In genomic region chr5:14040542-14040941, GRCh38 we compare ENCODE assay signal across 24 cellular contexts.
A peak's percentile ranks its signal among the peaks of the same experiment; 100 is the strongest.
DNase-seq lines count a peak whose midpoint lies in the region; ATAC-seq lines count a peak whose summit lies in the region.
"Had no signal": no experiment of that assay in that cellular context is flagged by ENCODE, and none has a peak within 500 bp of the region (broad histone marks: within the 10 kb centered on the region; RNA-seq: fewer than 3 reads in every experiment).

No MANE protein-coding gene starts in this region.

- no peak overlapping the region for H2BK120ac ChIP-seq in mesenchymal stem cell (ENCODE audit: low read depth, low read length)

- H3K4me3 ChIP-seq in mesenchymal stem cell (ENCODE audit: insufficient read depth in 1 of 2, low read depth in 1 of 2, low read length in 2 of 2): no peak overlapping the region
- H3K4me3 ChIP-seq: BLaER1, lung, mucosa of descending colon, tibial nerve had no signal

- no peak overlapping the region for H3K4me2 ChIP-seq in mesenchymal stem cell (ENCODE audit: low read length, poor library complexity, severe bottlenecking)
- H3K4me2 ChIP-seq: BLaER1 had no signal

- peak overlapping the region in 1 of 2 experiments; percentile 1 for H3K4ac ChIP-seq in mesenchymal stem cell (ENCODE audit: low read depth in 1 of 2, low read length in 2 of 2)

- H2BK12ac ChIP-seq in mesenchymal stem cell (ENCODE audit: low read length in 2 of 2): no peak overlapping the region

- H3K9ac ChIP-seq in mesenchymal stem cell (ENCODE audit: low read length): no peak overlapping the region
- H3K9ac ChIP-seq: BLaER1 had no signal

- H3K9me3 ChIP-seq in mesenchymal stem cell (ENCODE audit: control insufficient read depth, low read length): no peaks in the 10 kb centered on the region
- H3K9me3 ChIP-seq: BLaER1, mucosa of descending colon, tibial nerve had no signal

- H2AFZ ChIP-seq in mesenchymal stem cell (ENCODE audit: low read depth, low read length): no peak overlapping the region

- ATAC-seq in HG03469 (IDR thresholded peaks at IDR 0.05; ENCODE audit: unreplicated experiment): no peak
- ATAC-seq: activated naive CD8-positive, alpha-beta T cell treated with anti-CD3 and anti-CD28 coated beads, Interleukin-2, amount 50 U/mL, for 24 hours; activated T-cell treated with anti-CD3 and anti-CD28 coated beads, Interleukin-2, amount 50 U/mL, for 72 hours; HCT116; mucosa of descending colon; natural killer cell treated with Interleukin-12 subunit alpha and Interleukin-12 subunit beta and Interleukin-15 and Interleukin-18, amount 100 ng/mL, for 72 hours; WTC11 had no signal

- DNase-seq in D341Med (ENCODE audit: low spot score) (peak; percentile 65), LHCN-M2 (ENCODE audit: low read depth) (peak; percentile 41), SK-N-DZ (ENCODE audit: low spot score) (peak; percentile 21), mesenchymal stem cell (no peak), NCI-H69 (lab: John Stamatoyannopoulos, UW) (no peak)
- no peak for DNase-seq in activated CD8-positive, alpha-beta memory T cell treated with anti-CD3 and anti-CD28 coated beads for 24 hours
- DNase-seq: activated CD4-positive, alpha-beta T cell treated with anti-CD3 and anti-CD28 coated beads, Interleukin-2, amount 10 ng/mL, durations not matched to agents 7 days and 5 days; activated naive CD4-positive, alpha-beta T cell; activated naive CD8-positive, alpha-beta T cell treated with anti-CD3 and anti-CD28 coated beads, Interleukin-2, amount 50 U/mL, for 24 hours; activated T-cell treated with anti-CD3 and anti-CD28 coated beads, Interleukin-2, amount 50 U/mL, for 72 hours; foreskin melanocyte; kidney glomerular epithelial cell; mucosa of descending colon; NCI-H1048; NCI-H510A treated with DMSO at 0.1 percent for 48 hours; stimulated activated CD4-positive, alpha-beta T cell treated with anti-CD3 and anti-CD28 coated beads, Interleukin-4, amount 100 ng/mL, for 24 hours; T-helper 9 cell had no signal

- peak overlapping the region; percentile 88 for H2AK5ac ChIP-seq in mesenchymal stem cell (ENCODE audit: low read length, severe bottlenecking)

- no peaks in the 10 kb centered on the region for H3K79me1 ChIP-seq in mesenchymal stem cell (replicated peaks; ENCODE audit: low read length, poor library complexity, severe bottlenecking)

- no peak overlapping the region for H3K14ac ChIP-seq in mesenchymal stem cell (ENCODE audit: low read length in 2 of 2)

- no peak overlapping the region for H4K8ac ChIP-seq in mesenchymal stem cell (ENCODE audit: low read length)

- 66% methylated on average over 5 of the region's 5 CpGs for WGBS in mesenchymal stem cell

- no peaks in the 10 kb centered on the region for H3K27me3 ChIP-seq in mesenchymal stem cell (ENCODE audit: control insufficient read depth in 1 of 2, insufficient read depth in 1 of 2, low read length in 2 of 2)
- H3K27me3 ChIP-seq: BLaER1, tibial nerve had no signal

- H3K36me3 ChIP-seq in mesenchymal stem cell (ENCODE audit: control insufficient read depth in 1 of 2, insufficient read depth in 2 of 2, low read depth in 1 of 2, low read length in 2 of 2): no peaks in the 10 kb centered on the region
- H3K36me3 ChIP-seq: BLaER1, tibial nerve had no signal

- H3K4me1 ChIP-seq in mesenchymal stem cell (ENCODE audit: control insufficient read depth, insufficient read depth, low read depth, low read length): peaks cover 20% of the 10 kb centered on the region

- peak overlapping the region in 1 of 2 experiments; percentile 13 for H3K18ac ChIP-seq in mesenchymal stem cell (ENCODE audit: low read depth in 1 of 2, low read length in 2 of 2)

- no peak overlapping the region for H2BK15ac ChIP-seq in mesenchymal stem cell (ENCODE audit: low read depth, poor library complexity, severe bottlenecking)

- H2BK5ac ChIP-seq in mesenchymal stem cell (ENCODE audit: low read depth, low read length, poor library complexity, severe bottlenecking): no peak overlapping the region

- H3K23ac ChIP-seq in mesenchymal stem cell (ENCODE audit: low read length in 2 of 2): no peak overlapping the region

- H4K91ac ChIP-seq in mesenchymal stem cell (ENCODE audit: low read length): no peak overlapping the region

- no peak overlapping the region for H3K27ac ChIP-seq in mesenchymal stem cell (ENCODE audit: low read length, poor library complexity, severe bottlenecking)
- H3K27ac ChIP-seq: BLaER1, tibial nerve had no signal

Comparison
In these comparisons a context has a peak if more than half of its experiments do, and no peak if none do; other contexts are left out.
1. DNase-seq: peak in D341Med (single experiment), LHCN-M2 (single experiment) and SK-N-DZ (single experiment); none in mesenchymal stem cell (single experiment), NCI-H69 (single experiment) and activated CD8-positive, alpha-beta memory T cell treated with anti-CD3 and anti-CD28 coated beads for 24 hours (single experiment).